ENCODE assay signal across 11 cellular contexts in genomic region chr17:76672892-76673291, GRCh38. TPM values are rescaled to one million over a fixed set of nuclear protein-coding genes. Genes with fewer than 3 reads are reported as not detected.
DNase-seq lines count a peak whose midpoint lies in the region; TF ChIP-seq lines count a peak whose summit lies in the region.
"Had no signal": no experiment of that assay in that cellular context is flagged by ENCODE, and none has a peak within 500 bp of the region (broad histone marks: within the 10 kb centered on the region; RNA-seq: fewer than 3 reads in every experiment).

No MANE protein-coding gene starts in this region.

- peaks cover 12% of the 10 kb centered on the region for H3K27me3 Mint-ChIP-seq in activated naive CD4-positive, alpha-beta T cell treated with anti-CD3 and anti-CD28 coated beads, Interleukin-2, amount 10 ng/mL, durations not matched to agents 7 days and 5 days

- H3K4me3 ChIP-seq in iPS-18a (ENCODE audit: low read length) (peak overlapping the region; percentile 73), thymus (ENCODE audit: low read length) (peak overlapping the region; percentile 83)

- no peak for TF ChIP-seq CTCF in RWPE1 (conservative IDR thresholded peaks at IDR 0.05; ENCODE audit: low read depth)

- no peak overlapping the region for H3K9ac ChIP-seq in iPS-18a (ENCODE audit: low read length)

- H3K27ac ChIP-seq in RWPE1 (peak overlapping the region; percentile 18), iPS-18a (ENCODE audit: low read length) (no peak overlapping the region), thymus (ENCODE audit: low read depth) (peak overlapping the region; percentile 73), substantia nigra (ENCODE audit: low read depth, low read length, poor library complexity, severe bottlenecking) (no peak overlapping the region)

- CTCF ChIA-PET in activated naive CD4-positive, alpha-beta T cell treated with anti-CD3 and anti-CD28 coated beads, Interleukin-2, amount 10 ng/mL, durations not matched to agents 7 days and 5 days (lab: Charles Lee): no interaction called here
- CTCF ChIA-PET in RWPE1 (lab: Yijun Ruan, JAX): interaction anchor here (1.4 kb wide), 1 partner anchor 8 kb away, joined by 6 read pairs; no protein-coding TSS in a partner anchor

- H3K9me3 ChIP-seq in iPS-18a (ENCODE audit: control insufficient read depth, low read depth, low read length) (no peaks in the 10 kb centered on the region), thymus (ENCODE audit: control insufficient read depth) (no peaks in the 10 kb centered on the region)
- H3K9me3 ChIP-seq: thoracic aorta had no signal

- H3K4me3 Mint-ChIP-seq in activated naive CD4-positive, alpha-beta T cell treated with anti-CD3 and anti-CD28 coated beads, Interleukin-2, amount 10 ng/mL, durations not matched to agents 7 days and 5 days: peak overlapping the region; percentile 92

- POLR2A ChIA-PET in RWPE1 (lab: Yijun Ruan, JAX; ENCODE audit: low non-redundant PET): no interaction called here

- H3K36me3 ChIP-seq in iPS-18a (ENCODE audit: control insufficient read depth, low read depth, low read length): no peaks in the 10 kb centered on the region
- no peaks in the 10 kb centered on the region for H3K36me3 ChIP-seq in thymus (ENCODE audit: control insufficient read depth, insufficient read depth)

- H3K36me3 Mint-ChIP-seq in activated naive CD4-positive, alpha-beta T cell treated with anti-CD3 and anti-CD28 coated beads, Interleukin-2, amount 10 ng/mL, durations not matched to agents 7 days and 5 days: peaks cover 4% of the 10 kb centered on the region

- no peak for DNase-seq in activated naive CD4-positive, alpha-beta T cell treated with anti-CD3 and anti-CD28 coated beads, Interleukin-2, amount 10 ng/mL, durations not matched to agents 7 days and 5 days
- no peak for DNase-seq in activated naive CD4-positive, alpha-beta T cell (lab: John Stamatoyannopoulos, UW)
- DNase-seq in RWPE1 (ENCODE audit: low spot score) (no peak), substantia nigra (lab: John Stamatoyannopoulos, UW) (no peak), T-helper 9 cell (no peak)
- DNase-seq in stimulated activated CD4-positive, alpha-beta T cell treated with anti-CD3 and anti-CD28 coated beads, Interleukin-15, amount 100 ng/mL, for 24 hours: no peak
- DNase-seq: activated CD4-positive, CD25-positive, alpha-beta regulatory T cell treated with anti-CD3 and anti-CD28 coated beads, Interleukin-2, amount 50 U/mL, for 72 hours; stimulated activated CD4-positive, alpha-beta T cell treated with anti-CD3 and anti-CD28 coated beads, Interleukin-2, amount 100 ng/mL, for 48 hours had no signal

- H3K4me1 ChIP-seq in iPS-18a (ENCODE audit: control insufficient read depth, low read depth, low read length): peaks cover 12% of the 10 kb centered on the region
- H3K4me1 ChIP-seq in thymus (ENCODE audit: control insufficient read depth, insufficient read depth, low read length): peaks cover 40% of the 10 kb centered on the region

- H3K27me3 ChIP-seq in iPS-18a (ENCODE audit: control insufficient read depth, insufficient read depth, low read length) (no peaks in the 10 kb centered on the region), thymus (ENCODE audit: control insufficient read depth, insufficient read depth) (no peaks in the 10 kb centered on the region)

- WGBS in thymus: 76% methylated on average over 3 of the region's 3 CpGs

- peaks cover 40% of the 10 kb centered on the region for H3K4me1 Mint-ChIP-seq in activated naive CD4-positive, alpha-beta T cell treated with anti-CD3 and anti-CD28 coated beads, Interleukin-2, amount 10 ng/mL, durations not matched to agents 7 days and 5 days

- peaks cover 2% of the 10 kb centered on the region for H3K9me3 Mint-ChIP-seq in activated naive CD4-positive, alpha-beta T cell treated with anti-CD3 and anti-CD28 coated beads, Interleukin-2, amount 10 ng/mL, durations not matched to agents 7 days and 5 days

- peak overlapping the region; percentile 95 for H3K27ac Mint-ChIP-seq in activated naive CD4-positive, alpha-beta T cell treated with anti-CD3 and anti-CD28 coated beads, Interleukin-2, amount 10 ng/mL, durations not matched to agents 7 days and 5 days

RNA-seq across cellular contexts. Expression of gene ST6GALNAC1, which starts 29.3 kb away (rescaled TPM):
- polyA plus RNA-seq in thymus: 1.6 TPM

RNA-seq across cellular contexts. Expression of gene MXRA7, which starts 37.9 kb away (rescaled TPM):
- polyA plus RNA-seq in thymus: 47.1 TPM

RNA-seq across cellular contexts. Expression of gene JMJD6, which starts 53.5 kb away (rescaled TPM):
- polyA plus RNA-seq in thymus: 31.9 TPM

RNA-seq across cellular contexts. Expression of gene METTL23, which starts 53.7 kb away (rescaled TPM):
- polyA plus RNA-seq in thymus: 70.1 TPM

Comparison
In these comparisons a context has a peak if more than half of its experiments do, and no peak if none do; other contexts are left out.
1. H3K27ac ChIP-seq: peak in RWPE1 (single experiment) and thymus (single experiment); none in iPS-18a (single experiment) and substantia nigra (single experiment).